In genomic region chrX:13899607-13900006, GRCh38 we compare ENCODE assay signal across 10 cellular contexts.
DNase-seq lines count a peak whose midpoint lies in the region; ATAC-seq and TF ChIP-seq lines count a peak whose summit lies in the region.
"Had no signal": no experiment of that assay in that cellular context is flagged by ENCODE, and none has a peak within 500 bp of the region (broad histone marks: within the 10 kb centered on the region; RNA-seq: fewer than 3 reads in every experiment).

No MANE protein-coding gene starts in this region.

- BruUV-seq in MCF 10A (replicated peaks; lab: Mats Ljungman, UMichigan): no TSS peak

- no peak overlapping the region for H3K4me3 ChIP-seq in left lung
- no peak overlapping the region for H3K4me3 ChIP-seq in CD4-positive, alpha-beta memory T cell (ENCODE audit: low read length in 2 of 2)

- no peaks in the 10 kb centered on the region for H3K9me3 ChIP-seq in left lung
- no peaks in the 10 kb centered on the region for H3K9me3 ChIP-seq in CD4-positive, alpha-beta memory T cell (ENCODE audit: control insufficient read depth in 1 of 2, low read length in 2 of 2)

- peak; percentile 15; the same call in 1 of the 2 replicates for TF ChIP-seq EP300 in Ishikawa (IDR thresholded peaks at IDR 0.05; ENCODE audit: borderline replicate concordance)

- CTCF ChIA-PET in MCF 10A (lab: Yijun Ruan, JAX): interaction anchor here (0.6 to 1.2 kb wide), 4 partner anchors 38 to 1592 kb away, joined by 3 read pairs; no protein-coding TSS in a partner anchor
- CTCF ChIA-PET in CD4-positive, alpha-beta memory T cell (lab: Charles Lee; ENCODE audit: partially characterized antibody): no interaction called here

- H3K36me3 Mint-ChIP-seq in MCF 10A (ENCODE audit: insufficient read depth, unreplicated experiment): peaks cover 6% of the 10 kb centered on the region
- H3K36me3 Mint-ChIP-seq in stimulated activated effector memory CD8-positive, alpha-beta T cell treated with anti-CD3 and anti-CD28 coated beads, Interleukin-12 subunit alpha, Interleukin-12 subunit beta, amount 100 ng/mL, for 72 hours: no peaks in the 10 kb centered on the region
- H3K36me3 Mint-ChIP-seq in CD4-positive, alpha-beta memory T cell: no peaks in the 10 kb centered on the region

- POLR2A ChIA-PET in MCF 10A (lab: Yijun Ruan, JAX): interaction anchor here (0.8 to 3.4 kb wide), 24 partner anchors 12 to 246 kb away, joined by 3 to 36 read pairs (median 5); partner anchors contain the start of gene GEMIN8
- POLR2A ChIA-PET in CD4-positive, alpha-beta memory T cell (lab: Charles Lee; ENCODE audit: partially characterized antibody): no interaction called here

- intact Hi-C loops in MCF 10A (cut with micrococcal nuclease) (loop anchor here (1.0 to 10.0 kb wide), 4 partner anchors 38 to 245 kb away; partner anchors contain the start of gene TCEANC), left lung (cut with DNase I) (no loop called here)
- intact Hi-C loops in CD4-positive, alpha-beta memory T cell (cut with micrococcal nuclease): no loop called here

- no peaks in the 10 kb centered on the region for H3K4me1 ChIP-seq in left lung
- H3K4me1 ChIP-seq in CD4-positive, alpha-beta memory T cell (ENCODE audit: insufficient read depth, low read length): no peaks in the 10 kb centered on the region

- peaks cover 28% of the 10 kb centered on the region for H3K27me3 Mint-ChIP-seq in MCF 10A (ENCODE audit: insufficient read depth, unreplicated experiment)
- peaks cover 0 to 1% of the 10 kb centered on the region in 2 donors for H3K27me3 Mint-ChIP-seq in CD4-positive, alpha-beta memory T cell

- H3K4me1 Mint-ChIP-seq in MCF 10A (ENCODE audit: insufficient read depth, unreplicated experiment): peaks cover 41% of the 10 kb centered on the region
- H3K4me1 Mint-ChIP-seq in stimulated activated effector memory CD8-positive, alpha-beta T cell treated with anti-CD3 and anti-CD28 coated beads, Interleukin-12 subunit alpha, Interleukin-12 subunit beta, amount 100 ng/mL, for 72 hours: no peaks in the 10 kb centered on the region
- no peaks in the 10 kb centered on the region for H3K4me1 Mint-ChIP-seq in CD4-positive, alpha-beta memory T cell

- H3K27me3 ChIP-seq in left lung: peaks cover 0 to 19% of the 10 kb centered on the region in 2 donors
- H3K27me3 ChIP-seq in CD4-positive, alpha-beta memory T cell (ENCODE audit: insufficient read depth, low read length): no peaks in the 10 kb centered on the region

- H3K9me3 Mint-ChIP-seq in MCF 10A (ENCODE audit: unreplicated experiment): no peaks in the 10 kb centered on the region
- H3K9me3 Mint-ChIP-seq in stimulated activated effector memory CD8-positive, alpha-beta T cell treated with anti-CD3 and anti-CD28 coated beads, Interleukin-12 subunit alpha, Interleukin-12 subunit beta, amount 100 ng/mL, for 72 hours: no peaks in the 10 kb centered on the region
- no peaks in the 10 kb centered on the region for H3K9me3 Mint-ChIP-seq in CD4-positive, alpha-beta memory T cell

- H3K36me3 ChIP-seq in left lung: no peaks in the 10 kb centered on the region
- no peaks in the 10 kb centered on the region for H3K36me3 ChIP-seq in CD4-positive, alpha-beta memory T cell (ENCODE audit: insufficient read depth, low read length)

- DNase-seq in Ammon's horn (ENCODE audit: low spot score) (peak; percentile 58), MCF 10A (ENCODE audit: unreplicated experiment) (peak; percentile 99), left lung (no peak)
- DNase-seq in stimulated activated effector memory CD8-positive, alpha-beta T cell treated with anti-CD3 and anti-CD28 coated beads, Interleukin-12 subunit alpha, Interleukin-12 subunit beta, amount 100 ng/mL, for 72 hours (ENCODE audit: low spot score in 2 of 2): no peak
- no peak for DNase-seq in CD4-positive, alpha-beta memory T cell
- DNase-seq: NK-92 treated with Interleukin-12 subunit alpha and Interleukin-12 subunit beta, amount 100 ng/mL, for 24 hours; right cardiac atrium had no signal

- peak overlapping the region; percentile 83 for H3K27ac Mint-ChIP-seq in MCF 10A (ENCODE audit: low read depth, unreplicated experiment)
- no peak overlapping the region for H3K27ac Mint-ChIP-seq in stimulated activated effector memory CD8-positive, alpha-beta T cell treated with anti-CD3 and anti-CD28 coated beads, Interleukin-12 subunit alpha, Interleukin-12 subunit beta, amount 100 ng/mL, for 72 hours
- H3K27ac Mint-ChIP-seq in CD4-positive, alpha-beta memory T cell: no peak overlapping the region

- H3K27ac ChIP-seq in left lung: no peak overlapping the region
- no peak overlapping the region for H3K27ac ChIP-seq in CD4-positive, alpha-beta memory T cell (ENCODE audit: low read depth, low read length)

- no peak for TF ChIP-seq RAD21 in Ishikawa (IDR thresholded peaks at IDR 0.05; ENCODE audit: low read depth)

- TF ChIP-seq CTCF in MCF 10A (IDR thresholded peaks at IDR 0.05; ENCODE audit: unreplicated experiment) (no peak), left lung (IDR thresholded peaks at IDR 0.05) (no peak)

- ATAC-seq in left lung (peak; percentile 73), GM18517 (IDR thresholded peaks at IDR 0.05; ENCODE audit: unreplicated experiment) (no peak), GM19328 (IDR thresholded peaks at IDR 0.05; ENCODE audit: unreplicated experiment) (no peak)
- ATAC-seq in stimulated activated effector memory CD8-positive, alpha-beta T cell treated with anti-CD3 and anti-CD28 coated beads, Interleukin-12 subunit alpha, Interleukin-12 subunit beta, amount 100 ng/mL, for 72 hours: no peak

- H3K4me3 Mint-ChIP-seq in MCF 10A (ENCODE audit: unreplicated experiment): peak overlapping the region; percentile 38
- no peak overlapping the region for H3K4me3 Mint-ChIP-seq in stimulated activated effector memory CD8-positive, alpha-beta T cell treated with anti-CD3 and anti-CD28 coated beads, Interleukin-12 subunit alpha, Interleukin-12 subunit beta, amount 100 ng/mL, for 72 hours
- no peak overlapping the region for H3K4me3 Mint-ChIP-seq in CD4-positive, alpha-beta memory T cell

TF ChIP-seq in Ishikawa, 13 proteins besides CTCF, POLR2A, EP300 and RAD21:
- TF ChIP-seq REST (IDR thresholded peaks at IDR 0.05; ENCODE audit: low read depth): no peak
- peak; percentile 86 for TF ChIP-seq NFIC (IDR thresholded peaks at IDR 0.05)
- TF ChIP-seq CEBPB (IDR thresholded peaks at IDR 0.05): peak; percentile 89
- 0 out of 2 replicates have a peak, but pooled peaks have one; percentile 29 for TF ChIP-seq TEAD4 (IDR thresholded peaks at IDR 0.05)
- TF ChIP-seq USF1 (IDR thresholded peaks at IDR 0.05): no peak
TF ChIP-seq in Ishikawa: peak in this region for 3.

Comparison
In these comparisons a context has a peak if more than half of its experiments do, and no peak if none do; other contexts are left out.
1. DNase-seq: peak in Ammon's horn (single experiment) and MCF 10A (single experiment); none in left lung (0 of 2), stimulated activated effector memory CD8-positive, alpha-beta T cell treated with anti-CD3 and anti-CD28 coated beads, Interleukin-12 subunit alpha, Interleukin-12 subunit beta, amount 100 ng/mL, for 72 hours (0 of 2) and CD4-positive, alpha-beta memory T cell (0 of 5).